ENCODE assay signal across 9 cellular contexts in genomic region chr1:22780696-22781095, GRCh38.
DNase-seq lines count a peak whose midpoint lies in the region; ATAC-seq and TF ChIP-seq lines count a peak whose summit lies in the region.
"Had no signal": no experiment of that assay in that cellular context is flagged by ENCODE, and none has a peak within 500 bp of the region (broad histone marks: within the 10 kb centered on the region; RNA-seq: fewer than 3 reads in every experiment).

No MANE protein-coding gene starts in this region.

- H3K4me3 ChIP-seq in SJCRH30: no peak overlapping the region
- no peak overlapping the region for H3K4me3 ChIP-seq in tibial nerve

- no peak for ATAC-seq in HG02623 (IDR thresholded peaks at IDR 0.05; ENCODE audit: unreplicated experiment)

- peaks cover 10% of the 10 kb centered on the region; the same call in 1 of the 2 replicates for H3K36me3 ChIP-seq in SJCRH30
- peaks cover 0 to 9% (median 0%) of the 10 kb centered on the region in 3 donors for H3K36me3 ChIP-seq in tibial nerve

- WGBS in tibial nerve, 2 donors: 73% methylated on average over 14 of the region's 14 CpGs

- H3K27me3 ChIP-seq in SJCRH30 (no peaks in the 10 kb centered on the region), tibial nerve (no peaks in the 10 kb centered on the region)

- H3K4me1 ChIP-seq in SJCRH30: peaks cover 16% of the 10 kb centered on the region
- H3K4me1 ChIP-seq in tibial nerve: peaks cover 0 to 45% (median 17%) of the 10 kb centered on the region in 4 donors

- TF ChIP-seq POLR2A in tibial nerve (IDR thresholded peaks at IDR 0.05): no peak

- H3K9me3 ChIP-seq in SJCRH30 (replicated peaks) (no peaks in the 10 kb centered on the region), tibial nerve (no peaks in the 10 kb centered on the region)

- H3K27ac ChIP-seq in SJCRH30 (no peak overlapping the region), tibial nerve (no peak overlapping the region)

- TF ChIP-seq EP300 in tibial nerve (IDR thresholded peaks at IDR 0.05): no peak

- DNase-seq in AG20443 (ENCODE audit: low spot score): peak; percentile 50
- peak; percentile 36 for DNase-seq in GM19240 (ENCODE audit: insufficient read length, low spot score)
- DNase-seq in SJCRH30: peak; percentile 57 to 75
- peak; percentile 42 for DNase-seq in iPS DF 19.7 (ENCODE audit: low read depth, low spot score)
- no peak for DNase-seq in cortex of kidney (lab: John Stamatoyannopoulos, UW)
- DNase-seq in kidney glomerular epithelial cell (lab: John Stamatoyannopoulos, UW): no peak
- DNase-seq in tibial nerve (ENCODE audit: low spot score in 2 of 2): no peak
- DNase-seq: NCI-H1694 had no signal

- no peak for TF ChIP-seq CTCF in tibial nerve (IDR thresholded peaks at IDR 0.05)

Comparison
In these comparisons a context has a peak if more than half of its experiments do, and no peak if none do; other contexts are left out.
1. DNase-seq: peak in AG20443 (single experiment), GM19240 (single experiment), SJCRH30 (2 of 2) and iPS DF 19.7 (single experiment); none in cortex of kidney (single experiment), kidney glomerular epithelial cell (single experiment) and tibial nerve (0 of 2).